In the genomic region with DNA sequence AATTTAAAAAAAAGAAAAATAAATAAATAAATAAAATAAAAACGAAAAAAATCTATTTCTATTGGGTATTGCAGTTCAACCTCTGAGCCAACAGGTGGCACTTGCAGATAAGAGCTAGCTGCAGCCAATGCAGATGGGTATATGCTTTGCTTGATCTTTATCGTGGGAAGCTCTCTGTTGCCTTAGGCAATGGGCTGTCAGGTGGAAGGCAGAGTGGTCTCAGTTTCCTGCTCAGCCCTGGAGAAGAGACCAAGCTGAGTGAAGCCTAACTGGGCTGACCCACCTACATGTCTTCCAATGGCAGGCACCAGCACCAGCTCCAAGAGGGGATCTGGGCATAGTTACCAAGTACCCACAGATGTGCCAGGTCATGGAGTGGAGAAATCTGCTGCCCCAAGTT, we compare ENCODE assay signal across 9 cellular contexts.
A peak's percentile ranks its signal among the peaks of the same experiment; 100 is the strongest.
DNase-seq lines count a peak whose midpoint lies in the region; ATAC-seq and TF ChIP-seq lines count a peak whose summit lies in the region.
"Had no signal": no experiment of that assay in that cellular context is flagged by ENCODE, and none has a peak within 500 bp of the region (broad histone marks: within the 10 kb centered on the region; RNA-seq: fewer than 3 reads in every experiment).

No MANE protein-coding gene starts in this region.

- peaks cover 3% of the 10 kb centered on the region for H3K36me3 Mint-ChIP-seq in activated naive CD4-positive, alpha-beta T cell treated with anti-CD3 and anti-CD28 coated beads, Interleukin-2, amount 10 ng/mL, durations not matched to agents 7 days and 5 days
- H3K36me3 Mint-ChIP-seq in neural crest cell (ENCODE audit: low read depth): peaks cover 14% of the 10 kb centered on the region

- CTCF ChIA-PET in activated naive CD4-positive, alpha-beta T cell treated with anti-CD3 and anti-CD28 coated beads, Interleukin-2, amount 10 ng/mL, durations not matched to agents 7 days and 5 days (lab: Charles Lee): interaction anchor here (0.8 to 2.6 kb wide), 5 partner anchors 10 to 444 kb away, joined by 3 to 20 read pairs (median 4); partner anchors contain the start of genes AK9 and FIG4

- H3K9me3 Mint-ChIP-seq in activated naive CD4-positive, alpha-beta T cell treated with anti-CD3 and anti-CD28 coated beads, Interleukin-2, amount 10 ng/mL, durations not matched to agents 7 days and 5 days: peaks cover 12% of the 10 kb centered on the region
- H3K9me3 Mint-ChIP-seq in neural crest cell: peaks cover 9% of the 10 kb centered on the region

- TF ChIP-seq CTCF in neural crest cell (conservative IDR thresholded peaks at IDR 0.05): peak; percentile 56

- H3K4me3 Mint-ChIP-seq in activated naive CD4-positive, alpha-beta T cell treated with anti-CD3 and anti-CD28 coated beads, Interleukin-2, amount 10 ng/mL, durations not matched to agents 7 days and 5 days: no peak overlapping the region
- H3K4me3 Mint-ChIP-seq in neural crest cell: no peak overlapping the region
- H3K4me3 Mint-ChIP-seq: activated naive CD4-positive, alpha-beta T cell treated with anti-CD3 and anti-CD28 coated beads, Interleukin-2, amount 50 U/mL, for 24 hours had no signal

- DNase-seq in activated naive CD4-positive, alpha-beta T cell treated with anti-CD3 and anti-CD28 coated beads, Interleukin-2, amount 10 ng/mL, durations not matched to agents 7 days and 5 days: peak; percentile 26
- DNase-seq in activated naive CD4-positive, alpha-beta T cell (lab: John Stamatoyannopoulos, UW): no peak
- peak; percentile 33 for DNase-seq in MV-4-11 (lab: John Stamatoyannopoulos, UW)
- DNase-seq in astrocyte of the hippocampus (ENCODE audit: low read depth, low spot score): peak; percentile 10
- DNase-seq in neural crest cell (ENCODE audit: low read depth, low spot score): no peak

- H3K27ac Mint-ChIP-seq in activated naive CD4-positive, alpha-beta T cell treated with anti-CD3 and anti-CD28 coated beads, Interleukin-2, amount 10 ng/mL, durations not matched to agents 7 days and 5 days: no peak overlapping the region
- H3K27ac Mint-ChIP-seq in neural crest cell (ENCODE audit: unreplicated experiment): no peak overlapping the region
- H3K27ac Mint-ChIP-seq: activated naive CD4-positive, alpha-beta T cell treated with anti-CD3 and anti-CD28 coated beads, Interleukin-2, amount 50 U/mL, for 24 hours had no signal

- peaks cover 11% of the 10 kb centered on the region for H3K27me3 Mint-ChIP-seq in activated naive CD4-positive, alpha-beta T cell treated with anti-CD3 and anti-CD28 coated beads, Interleukin-2, amount 10 ng/mL, durations not matched to agents 7 days and 5 days
- no peaks in the 10 kb centered on the region for H3K27me3 Mint-ChIP-seq in neural crest cell (ENCODE audit: low read depth)
- H3K27me3 Mint-ChIP-seq: activated naive CD4-positive, alpha-beta T cell treated with anti-CD3 and anti-CD28 coated beads, Interleukin-2, amount 50 U/mL, for 24 hours had no signal

- no peak for ATAC-seq in HG03439 (IDR thresholded peaks at IDR 0.05; ENCODE audit: unreplicated experiment)
- ATAC-seq in HG03432 (IDR thresholded peaks at IDR 0.05; ENCODE audit: unreplicated experiment): no peak
- no peak for ATAC-seq in GM19324 (IDR thresholded peaks at IDR 0.05; ENCODE audit: low FRiP score, unreplicated experiment)

- H3K4me1 Mint-ChIP-seq in activated naive CD4-positive, alpha-beta T cell treated with anti-CD3 and anti-CD28 coated beads, Interleukin-2, amount 10 ng/mL, durations not matched to agents 7 days and 5 days: peaks cover 3% of the 10 kb centered on the region
- H3K4me1 Mint-ChIP-seq in neural crest cell: no peaks in the 10 kb centered on the region

Comparison
In these comparisons a context has a peak if more than half of its experiments do, and no peak if none do; other contexts are left out.
1. DNase-seq: peak in activated naive CD4-positive, alpha-beta T cell treated with anti-CD3 and anti-CD28 coated beads, Interleukin-2, amount 10 ng/mL, durations not matched to agents 7 days and 5 days (single experiment), MV-4-11 (single experiment) and astrocyte of the hippocampus (single experiment); none in activated naive CD4-positive, alpha-beta T cell (0 of 4) and neural crest cell (single experiment).